ENCODE assay signal across 1 cellular context in the genomic region with DNA sequence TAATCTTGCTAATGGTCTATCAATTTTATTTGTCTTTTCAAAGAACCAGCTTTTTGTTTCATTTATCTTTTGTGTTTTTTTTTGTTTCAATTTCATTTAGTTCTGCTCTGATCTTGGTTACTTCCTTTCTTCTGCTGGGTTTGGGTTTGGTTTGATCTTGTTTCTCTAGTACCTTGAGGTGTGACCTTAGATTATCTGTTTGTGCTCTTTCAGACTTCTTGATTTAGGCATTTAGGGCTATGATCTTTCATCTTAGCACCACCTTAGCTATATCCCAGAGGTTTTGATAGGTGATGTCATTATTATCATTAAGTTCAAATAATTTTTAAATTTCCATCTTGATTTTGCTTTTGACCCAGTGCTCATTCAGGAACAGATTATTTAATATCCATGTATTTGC.
TF ChIP-seq lines count a peak whose summit lies in the region.

No MANE protein-coding gene starts in this region.

TF ChIP-seq in HEK293, 187 proteins besides CTCF, POLR2A, EP300 and RAD21:
- TF ChIP-seq, protein P1, sequence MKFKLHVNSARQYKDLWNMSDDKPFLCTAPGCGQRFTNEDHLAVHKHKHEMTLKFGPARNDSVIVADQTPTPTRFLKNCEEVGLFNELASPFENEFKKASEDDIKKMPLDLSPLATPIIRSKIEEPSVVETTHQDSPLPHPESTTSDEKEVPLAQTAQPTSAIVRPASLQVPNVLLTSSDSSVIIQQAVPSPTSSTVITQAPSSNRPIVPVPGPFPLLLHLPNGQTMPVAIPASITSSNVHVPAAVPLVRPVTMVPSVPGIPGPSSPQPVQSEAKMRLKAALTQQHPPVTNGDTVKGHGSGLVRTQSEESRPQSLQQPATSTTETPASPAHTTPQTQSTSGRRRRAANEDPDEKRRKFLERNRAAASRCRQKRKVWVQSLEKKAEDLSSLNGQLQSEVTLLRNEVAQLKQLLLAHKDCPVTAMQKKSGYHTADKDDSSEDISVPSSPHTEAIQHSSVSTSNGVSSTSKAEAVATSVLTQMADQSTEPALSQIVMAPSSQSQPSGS (tag by site-specific recombination; IDR thresholded peaks at IDR 0.05; ENCODE audit: low read depth) = peak; percentile 48; the same call in 1 of the 2 replicates
